In genomic region chr9:63823375-63824201, GRCh38 we compare ENCODE assay signal across 8 cellular contexts.
DNase-seq lines count a peak whose midpoint lies in the region; ATAC-seq and TF ChIP-seq lines count a peak whose summit lies in the region.
"Not testable (repeated sequence)": the region's sequence is repeated elsewhere in the genome, so short reads cannot be mapped to it uniquely, and the experiment has no call there.

No MANE protein-coding gene starts in this region.

- not testable (repeated sequence) for TF ChIP-seq CTCF in LNCaP clone FGC (IDR thresholded peaks at IDR 0.05; ENCODE audit: control insufficient read depth, extremely low read depth, insufficient read depth)

- H3K27ac Mint-ChIP-seq in activated naive CD8-positive, alpha-beta T cell treated with anti-CD3 and anti-CD28 coated beads, Interleukin-2, amount 10 ng/mL, durations not matched to agents 7 days and 5 days; naive thymus-derived CD4-positive, alpha-beta T cell; stimulated activated naive CD8-positive, alpha-beta T cell treated with anti-CD3 and anti-CD28 coated beads, Interleukin-15, amount 100 ng/mL, for 72 hours: not testable (repeated sequence)

- peak; percentile 21 for DNase-seq in Ammon's horn (ENCODE audit: low spot score)
- DNase-seq in LNCaP clone FGC (ENCODE audit: low read depth) = peak; percentile 56
- not testable (repeated sequence) for DNase-seq in activated naive CD8-positive, alpha-beta T cell treated with anti-CD3 and anti-CD28 coated beads, Interleukin-2, amount 10 ng/mL, durations not matched to agents 7 days and 5 days; iPS DF 6.9 (ENCODE audit: low read depth, low spot score); naive thymus-derived CD4-positive, alpha-beta T cell; stimulated activated naive CD8-positive, alpha-beta T cell treated with anti-CD3 and anti-CD28 coated beads, Interleukin-15, amount 100 ng/mL, for 72 hours

- peaks cover 15% of the 10 kb centered on the region for H3K9me3 Mint-ChIP-seq in activated naive CD8-positive, alpha-beta T cell treated with anti-CD3 and anti-CD28 coated beads, Interleukin-2, amount 10 ng/mL, durations not matched to agents 7 days and 5 days
- peaks cover 5 to 17% (median 11%) of the 10 kb centered on the region in 11 donors for H3K9me3 Mint-ChIP-seq in naive thymus-derived CD4-positive, alpha-beta T cell
- H3K9me3 Mint-ChIP-seq in stimulated activated naive CD8-positive, alpha-beta T cell treated with anti-CD3 and anti-CD28 coated beads, Interleukin-15, amount 100 ng/mL, for 72 hours = peaks cover 13 to 14% of the 10 kb centered on the region in 2 donors

- H3K4me3 Mint-ChIP-seq in activated naive CD8-positive, alpha-beta T cell treated with anti-CD3 and anti-CD28 coated beads, Interleukin-2, amount 10 ng/mL, durations not matched to agents 7 days and 5 days; naive thymus-derived CD4-positive, alpha-beta T cell; stimulated activated naive CD8-positive, alpha-beta T cell treated with anti-CD3 and anti-CD28 coated beads, Interleukin-15, amount 100 ng/mL, for 72 hours: not testable (repeated sequence)

- H3K9me3 ChIP-seq in iPS DF 6.9 (ENCODE audit: control insufficient read depth, insufficient read depth, low read length); naive thymus-derived CD4-positive, alpha-beta T cell (ENCODE audit: control insufficient read depth in 2 of 3, low read length in 3 of 3): not testable (repeated sequence)

- H3K27ac ChIP-seq in iPS DF 6.9 (ENCODE audit: low read length) = peak overlapping the region; percentile 59
- not testable (repeated sequence) for H3K27ac ChIP-seq in naive thymus-derived CD4-positive, alpha-beta T cell (ENCODE audit: low read depth, low read length)

- H3K27me3 Mint-ChIP-seq in activated naive CD8-positive, alpha-beta T cell treated with anti-CD3 and anti-CD28 coated beads, Interleukin-2, amount 10 ng/mL, durations not matched to agents 7 days and 5 days; naive thymus-derived CD4-positive, alpha-beta T cell; stimulated activated naive CD8-positive, alpha-beta T cell treated with anti-CD3 and anti-CD28 coated beads, Interleukin-15, amount 100 ng/mL, for 72 hours: not testable (repeated sequence)

- ATAC-seq in GM19324 (IDR thresholded peaks at IDR 0.05; ENCODE audit: low FRiP score, unreplicated experiment) = peak; percentile 61
- peak; percentile 38 for ATAC-seq in activated naive CD8-positive, alpha-beta T cell treated with anti-CD3 and anti-CD28 coated beads, Interleukin-2, amount 10 ng/mL, durations not matched to agents 7 days and 5 days (ENCODE audit: low read depth)
- ATAC-seq in esophagus mucosa = peak; percentile 83
- peak; percentile 83 for ATAC-seq in naive thymus-derived CD4-positive, alpha-beta T cell
- ATAC-seq in stimulated activated naive CD8-positive, alpha-beta T cell treated with anti-CD3 and anti-CD28 coated beads, Interleukin-15, amount 100 ng/mL, for 72 hours = peak; percentile 78

- H3K36me3 Mint-ChIP-seq in activated naive CD8-positive, alpha-beta T cell treated with anti-CD3 and anti-CD28 coated beads, Interleukin-2, amount 10 ng/mL, durations not matched to agents 7 days and 5 days; naive thymus-derived CD4-positive, alpha-beta T cell: not testable (repeated sequence)

- not testable (repeated sequence) for H3K4me3 ChIP-seq in LNCaP clone FGC (ENCODE audit: low read depth, low read length); iPS DF 6.9 (ENCODE audit: low read length); naive thymus-derived CD4-positive, alpha-beta T cell (ENCODE audit: low read length)

- POLR2A ChIA-PET in activated naive CD8-positive, alpha-beta T cell treated with anti-CD3 and anti-CD28 coated beads, Interleukin-2, amount 10 ng/mL, durations not matched to agents 7 days and 5 days (lab: Charles Lee); naive thymus-derived CD4-positive, alpha-beta T cell (lab: Charles Lee): not testable (repeated sequence)

- intact Hi-C loops in naive thymus-derived CD4-positive, alpha-beta T cell (cut with micrococcal nuclease) = not testable (repeated sequence)

- H3K27me3 ChIP-seq in iPS DF 6.9 (ENCODE audit: control insufficient read depth, insufficient read depth, low read length); naive thymus-derived CD4-positive, alpha-beta T cell (ENCODE audit: control insufficient read depth in 2 of 2, insufficient read depth in 2 of 2, low read length in 2 of 2): not testable (repeated sequence)

- H3K36me3 ChIP-seq in iPS DF 6.9 (ENCODE audit: control insufficient read depth, insufficient read depth, low read length); naive thymus-derived CD4-positive, alpha-beta T cell (ENCODE audit: control insufficient read depth in 2 of 3, insufficient read depth in 3 of 3, low read length in 3 of 3): not testable (repeated sequence)

- WGBS in iPS DF 6.9 (ENCODE audit: insufficient coverage, insufficient read length) = 100% methylated on average over 3 of the region's 8 CpGs

- CTCF ChIA-PET in naive thymus-derived CD4-positive, alpha-beta T cell (lab: Charles Lee) = not testable (repeated sequence)

- not testable (repeated sequence) for H3K4me1 Mint-ChIP-seq in activated naive CD8-positive, alpha-beta T cell treated with anti-CD3 and anti-CD28 coated beads, Interleukin-2, amount 10 ng/mL, durations not matched to agents 7 days and 5 days; naive thymus-derived CD4-positive, alpha-beta T cell; stimulated activated naive CD8-positive, alpha-beta T cell treated with anti-CD3 and anti-CD28 coated beads, Interleukin-15, amount 100 ng/mL, for 72 hours

- not testable (repeated sequence) for H3K4me1 ChIP-seq in iPS DF 6.9 (ENCODE audit: control insufficient read depth, insufficient read depth, low read length); naive thymus-derived CD4-positive, alpha-beta T cell (ENCODE audit: control insufficient read depth in 2 of 2, insufficient read depth in 2 of 2, low read length in 2 of 2)
